ENCODE assay signal across 1 cellular context in the genomic region with DNA sequence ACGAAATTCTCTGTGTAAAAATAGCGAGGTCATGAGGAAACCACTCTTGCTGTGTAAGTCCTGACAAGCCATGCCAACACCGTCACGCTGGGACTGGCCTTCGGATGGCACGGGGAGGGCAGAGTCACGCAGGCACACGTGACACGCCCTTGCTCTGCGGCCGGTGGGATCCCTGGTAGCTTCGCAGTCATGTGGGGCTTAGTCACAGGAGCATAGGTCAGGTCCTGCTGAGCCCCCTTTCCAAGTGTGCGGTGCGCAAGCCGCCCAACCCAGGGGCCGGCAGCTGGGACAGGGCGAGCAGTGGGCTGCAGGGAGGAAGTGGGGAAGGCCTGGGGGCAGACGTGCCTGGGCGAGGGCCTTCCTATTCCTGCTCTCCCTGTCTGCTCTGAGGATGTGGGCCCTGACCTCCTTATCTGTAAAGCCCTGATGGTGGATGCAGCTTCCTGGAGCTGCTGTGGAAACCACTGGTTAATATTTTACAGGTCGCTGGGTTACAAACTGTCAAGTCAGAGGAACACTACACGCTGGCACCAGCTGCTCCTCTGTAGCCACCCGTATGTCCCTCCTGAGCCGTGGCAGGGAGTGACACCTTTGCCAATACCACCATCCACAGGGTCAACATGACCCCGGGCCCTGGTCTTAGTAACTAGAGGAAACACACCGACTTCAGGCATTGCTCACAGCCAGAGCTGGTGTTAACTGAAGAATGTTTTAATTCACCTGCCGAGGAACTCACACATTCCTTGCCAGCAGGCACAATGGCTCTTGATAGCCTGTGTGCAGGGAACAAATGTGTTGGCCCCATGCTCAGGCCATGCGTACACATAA.
TF ChIP-seq lines count a peak whose summit lies in the region.

No MANE protein-coding gene starts in this region.

TF ChIP-seq in HepG2, 621 proteins besides CTCF, POLR2A, EP300 and RAD21 (continued from another document and continues in another):
- TF ChIP-seq, protein P1, sequence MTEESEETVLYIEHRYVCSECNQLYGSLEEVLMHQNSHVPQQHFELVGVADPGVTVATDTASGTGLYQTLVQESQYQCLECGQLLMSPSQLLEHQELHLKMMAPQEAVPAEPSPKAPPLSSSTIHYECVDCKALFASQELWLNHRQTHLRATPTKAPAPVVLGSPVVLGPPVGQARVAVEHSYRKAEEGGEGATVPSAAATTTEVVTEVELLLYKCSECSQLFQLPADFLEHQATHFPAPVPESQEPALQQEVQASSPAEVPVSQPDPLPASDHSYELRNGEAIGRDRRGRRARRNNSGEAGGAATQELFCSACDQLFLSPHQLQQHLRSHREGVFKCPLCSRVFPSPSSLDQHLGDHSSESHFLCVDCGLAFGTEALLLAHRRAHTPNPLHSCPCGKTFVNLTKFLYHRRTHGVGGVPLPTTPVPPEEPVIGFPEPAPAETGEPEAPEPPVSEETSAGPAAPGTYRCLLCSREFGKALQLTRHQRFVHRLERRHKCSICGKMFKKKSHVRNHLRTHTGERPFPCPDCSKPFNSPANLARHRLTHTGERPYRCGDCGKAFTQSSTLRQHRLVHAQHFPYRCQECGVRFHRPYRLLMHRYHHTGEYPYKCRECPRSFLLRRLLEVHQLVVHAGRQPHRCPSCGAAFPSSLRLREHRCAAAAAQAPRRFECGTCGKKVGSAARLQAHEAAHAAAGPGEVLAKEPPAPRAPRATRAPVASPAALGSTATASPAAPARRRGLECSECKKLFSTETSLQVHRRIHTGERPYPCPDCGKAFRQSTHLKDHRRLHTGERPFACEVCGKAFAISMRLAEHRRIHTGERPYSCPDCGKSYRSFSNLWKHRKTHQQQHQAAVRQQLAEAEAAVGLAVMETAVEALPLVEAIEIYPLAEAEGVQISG (CRISPR knock-in tag; IDR thresholded peaks at IDR 0.05) = peak; percentile 43; the same call in 1 of the 2 replicates
- TF ChIP-seq ZNF564 (CRISPR knock-in tag; IDR thresholded peaks at IDR 0.05) (0 out of 2 replicates have a peak, but pooled peaks have one; percentile 42), ZNF235 (CRISPR knock-in tag; IDR thresholded peaks at IDR 0.05; ENCODE audit: borderline replicate concordance) (no peak), SIX1 (CRISPR knock-in tag; IDR thresholded peaks at IDR 0.05; ENCODE audit: borderline replicate concordance) (no peak), ZFY (CRISPR knock-in tag; IDR thresholded peaks at IDR 0.05) (peak; percentile 86), CENPT (CRISPR knock-in tag; IDR thresholded peaks at IDR 0.05; ENCODE audit: low read depth) (no peak), NR2C2 (CRISPR knock-in tag; IDR thresholded peaks at IDR 0.05; ENCODE audit: borderline replicate concordance) (peak; percentile 31; the same call in 1 of the 2 replicates), SAFB2 (CRISPR knock-in tag; IDR thresholded peaks at IDR 0.05; ENCODE audit: borderline replicate concordance, low read depth) (peak; percentile 49; the same call in 1 of the 2 replicates), ZNF556 (CRISPR knock-in tag; IDR thresholded peaks at IDR 0.05; ENCODE audit: borderline replicate concordance) (peak; percentile 66; the same call in 1 of the 2 replicates), ZNF720 (CRISPR knock-in tag; IDR thresholded peaks at IDR 0.05) (no peak), ERF (CRISPR knock-in tag; IDR thresholded peaks at IDR 0.05) (peak; percentile 42; the same call in 1 of the 2 replicates), TBX2 (CRISPR knock-in tag; IDR thresholded peaks at IDR 0.05; ENCODE audit: borderline replicate concordance) (peak; percentile 88), ZNF768 (CRISPR knock-in tag; IDR thresholded peaks at IDR 0.05) (0 out of 2 replicates have a peak, but pooled peaks have one; percentile 59), RFX3 (CRISPR knock-in tag; IDR thresholded peaks at IDR 0.05) (peak; percentile 27; the same call in 1 of the 2 replicates), HMG20A (CRISPR knock-in tag; IDR thresholded peaks at IDR 0.05; ENCODE audit: borderline replicate concordance) (no peak; the same call in 1 of the 2 replicates), XRCC5 (optimal IDR thresholded peaks at IDR 0.05; ENCODE audit: low read length) (peak; percentile 30), WIZ (CRISPR knock-in tag; IDR thresholded peaks at IDR 0.05) (0 out of 2 replicates have a peak, but pooled peaks have one; percentile 37), ZNF446 (CRISPR knock-in tag; IDR thresholded peaks at IDR 0.05) (no peak), SRSF9 (IDR thresholded peaks at IDR 0.05; ENCODE audit: borderline replicate concordance, insufficient read depth, low read depth, low read length, poor library complexity, severe bottlenecking) (no peak), ZNF709 (CRISPR knock-in tag; IDR thresholded peaks at IDR 0.05) (peak; percentile 83; the same call in 1 of the 2 replicates), POLR2AphosphoS2 (IDR thresholded peaks at IDR 0.05; ENCODE audit: low read depth, low read length) (no peak), ZNF260 (CRISPR knock-in tag; IDR thresholded peaks at IDR 0.05; ENCODE audit: borderline replicate concordance, low read depth) (no peak), ZFP36 (IDR thresholded peaks at IDR 0.05; ENCODE audit: borderline replicate concordance, low read depth, low read length, partially characterized antibody) (no peak), FOXJ3 (CRISPR knock-in tag; IDR thresholded peaks at IDR 0.05; ENCODE audit: borderline replicate concordance) (0 out of 2 replicates have a peak, but pooled peaks have one; percentile 56), ZNF614 (CRISPR knock-in tag; IDR thresholded peaks at IDR 0.05; ENCODE audit: borderline replicate concordance) (no peak), PHF8 (CRISPR knock-in tag; IDR thresholded peaks at IDR 0.05) (peak; percentile 72), CENPX (CRISPR knock-in tag; IDR thresholded peaks at IDR 0.05) (no peak), SRSF4 (IDR thresholded peaks at IDR 0.05; ENCODE audit: low read depth, low read length, poor library complexity, severe bottlenecking) (no peak), FOXK1 (CRISPR knock-in tag; IDR thresholded peaks at IDR 0.05; ENCODE audit: borderline replicate concordance, low read depth) (no peak), ZEB1 (IDR thresholded peaks at IDR 0.05; ENCODE audit: insufficient replicate concordance, low read depth) (no peak), BHLHE40 (IDR thresholded peaks at IDR 0.05; ENCODE audit: low read length) (peak; percentile 96), TBP (CRISPR knock-in tag; IDR thresholded peaks at IDR 0.05) (no peak)
- TF ChIP-seq, protein P2, sequence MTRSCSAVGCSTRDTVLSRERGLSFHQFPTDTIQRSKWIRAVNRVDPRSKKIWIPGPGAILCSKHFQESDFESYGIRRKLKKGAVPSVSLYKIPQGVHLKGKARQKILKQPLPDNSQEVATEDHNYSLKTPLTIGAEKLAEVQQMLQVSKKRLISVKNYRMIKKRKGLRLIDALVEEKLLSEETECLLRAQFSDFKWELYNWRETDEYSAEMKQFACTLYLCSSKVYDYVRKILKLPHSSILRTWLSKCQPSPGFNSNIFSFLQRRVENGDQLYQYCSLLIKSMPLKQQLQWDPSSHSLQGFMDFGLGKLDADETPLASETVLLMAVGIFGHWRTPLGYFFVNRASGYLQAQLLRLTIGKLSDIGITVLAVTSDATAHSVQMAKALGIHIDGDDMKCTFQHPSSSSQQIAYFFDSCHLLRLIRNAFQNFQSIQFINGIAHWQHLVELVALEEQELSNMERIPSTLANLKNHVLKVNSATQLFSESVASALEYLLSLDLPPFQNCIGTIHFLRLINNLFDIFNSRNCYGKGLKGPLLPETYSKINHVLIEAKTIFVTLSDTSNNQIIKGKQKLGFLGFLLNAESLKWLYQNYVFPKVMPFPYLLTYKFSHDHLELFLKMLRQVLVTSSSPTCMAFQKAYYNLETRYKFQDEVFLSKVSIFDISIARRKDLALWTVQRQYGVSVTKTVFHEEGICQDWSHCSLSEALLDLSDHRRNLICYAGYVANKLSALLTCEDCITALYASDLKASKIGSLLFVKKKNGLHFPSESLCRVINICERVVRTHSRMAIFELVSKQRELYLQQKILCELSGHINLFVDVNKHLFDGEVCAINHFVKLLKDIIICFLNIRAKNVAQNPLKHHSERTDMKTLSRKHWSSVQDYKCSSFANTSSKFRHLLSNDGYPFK (CRISPR knock-in tag; IDR thresholded peaks at IDR 0.05; ENCODE audit: borderline replicate concordance) = peak; percentile 63; the same call in 1 of the 2 replicates
- TF ChIP-seq, protein P3, sequence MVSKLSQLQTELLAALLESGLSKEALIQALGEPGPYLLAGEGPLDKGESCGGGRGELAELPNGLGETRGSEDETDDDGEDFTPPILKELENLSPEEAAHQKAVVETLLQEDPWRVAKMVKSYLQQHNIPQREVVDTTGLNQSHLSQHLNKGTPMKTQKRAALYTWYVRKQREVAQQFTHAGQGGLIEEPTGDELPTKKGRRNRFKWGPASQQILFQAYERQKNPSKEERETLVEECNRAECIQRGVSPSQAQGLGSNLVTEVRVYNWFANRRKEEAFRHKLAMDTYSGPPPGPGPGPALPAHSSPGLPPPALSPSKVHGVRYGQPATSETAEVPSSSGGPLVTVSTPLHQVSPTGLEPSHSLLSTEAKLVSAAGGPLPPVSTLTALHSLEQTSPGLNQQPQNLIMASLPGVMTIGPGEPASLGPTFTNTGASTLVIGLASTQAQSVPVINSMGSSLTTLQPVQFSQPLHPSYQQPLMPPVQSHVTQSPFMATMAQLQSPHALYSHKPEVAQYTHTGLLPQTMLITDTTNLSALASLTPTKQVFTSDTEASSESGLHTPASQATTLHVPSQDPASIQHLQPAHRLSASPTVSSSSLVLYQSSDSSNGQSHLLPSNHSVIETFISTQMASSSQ (IDR thresholded peaks at IDR 0.05; ENCODE audit: low read depth) = peak; percentile 94
- TF ChIP-seq, protein P3 (CRISPR knock-in tag; IDR thresholded peaks at IDR 0.05; ENCODE audit: borderline replicate concordance) = peak; percentile 95; the same call in 1 of the 2 replicates
- TF ChIP-seq, protein P4, sequence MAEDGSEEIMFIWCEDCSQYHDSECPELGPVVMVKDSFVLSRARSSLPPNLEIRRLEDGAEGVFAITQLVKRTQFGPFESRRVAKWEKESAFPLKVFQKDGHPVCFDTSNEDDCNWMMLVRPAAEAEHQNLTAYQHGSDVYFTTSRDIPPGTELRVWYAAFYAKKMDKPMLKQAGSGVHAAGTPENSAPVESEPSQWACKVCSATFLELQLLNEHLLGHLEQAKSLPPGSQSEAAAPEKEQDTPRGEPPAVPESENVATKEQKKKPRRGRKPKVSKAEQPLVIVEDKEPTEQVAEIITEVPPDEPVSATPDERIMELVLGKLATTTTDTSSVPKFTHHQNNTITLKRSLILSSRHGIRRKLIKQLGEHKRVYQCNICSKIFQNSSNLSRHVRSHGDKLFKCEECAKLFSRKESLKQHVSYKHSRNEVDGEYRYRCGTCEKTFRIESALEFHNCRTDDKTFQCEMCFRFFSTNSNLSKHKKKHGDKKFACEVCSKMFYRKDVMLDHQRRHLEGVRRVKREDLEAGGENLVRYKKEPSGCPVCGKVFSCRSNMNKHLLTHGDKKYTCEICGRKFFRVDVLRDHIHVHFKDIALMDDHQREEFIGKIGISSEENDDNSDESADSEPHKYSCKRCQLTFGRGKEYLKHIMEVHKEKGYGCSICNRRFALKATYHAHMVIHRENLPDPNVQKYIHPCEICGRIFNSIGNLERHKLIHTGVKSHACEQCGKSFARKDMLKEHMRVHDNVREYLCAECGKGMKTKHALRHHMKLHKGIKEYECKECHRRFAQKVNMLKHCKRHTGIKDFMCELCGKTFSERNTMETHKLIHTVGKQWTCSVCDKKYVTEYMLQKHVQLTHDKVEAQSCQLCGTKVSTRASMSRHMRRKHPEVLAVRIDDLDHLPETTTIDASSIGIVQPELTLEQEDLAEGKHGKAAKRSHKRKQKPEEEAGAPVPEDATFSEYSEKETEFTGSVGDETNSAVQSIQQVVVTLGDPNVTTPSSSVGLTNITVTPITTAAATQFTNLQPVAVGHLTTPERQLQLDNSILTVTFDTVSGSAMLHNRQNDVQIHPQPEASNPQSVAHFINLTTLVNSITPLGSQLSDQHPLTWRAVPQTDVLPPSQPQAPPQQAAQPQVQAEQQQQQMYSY (CRISPR knock-in tag; IDR thresholded peaks at IDR 0.05) = peak; percentile 32; the same call in 1 of the 2 replicates
- TF ChIP-seq, protein P5, sequence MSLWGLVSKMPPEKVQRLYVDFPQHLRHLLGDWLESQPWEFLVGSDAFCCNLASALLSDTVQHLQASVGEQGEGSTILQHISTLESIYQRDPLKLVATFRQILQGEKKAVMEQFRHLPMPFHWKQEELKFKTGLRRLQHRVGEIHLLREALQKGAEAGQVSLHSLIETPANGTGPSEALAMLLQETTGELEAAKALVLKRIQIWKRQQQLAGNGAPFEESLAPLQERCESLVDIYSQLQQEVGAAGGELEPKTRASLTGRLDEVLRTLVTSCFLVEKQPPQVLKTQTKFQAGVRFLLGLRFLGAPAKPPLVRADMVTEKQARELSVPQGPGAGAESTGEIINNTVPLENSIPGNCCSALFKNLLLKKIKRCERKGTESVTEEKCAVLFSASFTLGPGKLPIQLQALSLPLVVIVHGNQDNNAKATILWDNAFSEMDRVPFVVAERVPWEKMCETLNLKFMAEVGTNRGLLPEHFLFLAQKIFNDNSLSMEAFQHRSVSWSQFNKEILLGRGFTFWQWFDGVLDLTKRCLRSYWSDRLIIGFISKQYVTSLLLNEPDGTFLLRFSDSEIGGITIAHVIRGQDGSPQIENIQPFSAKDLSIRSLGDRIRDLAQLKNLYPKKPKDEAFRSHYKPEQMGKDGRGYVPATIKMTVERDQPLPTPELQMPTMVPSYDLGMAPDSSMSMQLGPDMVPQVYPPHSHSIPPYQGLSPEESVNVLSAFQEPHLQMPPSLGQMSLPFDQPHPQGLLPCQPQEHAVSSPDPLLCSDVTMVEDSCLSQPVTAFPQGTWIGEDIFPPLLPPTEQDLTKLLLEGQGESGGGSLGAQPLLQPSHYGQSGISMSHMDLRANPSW (CRISPR knock-in tag; IDR thresholded peaks at IDR 0.05; ENCODE audit: borderline replicate concordance) = no peak
- TF ChIP-seq, protein P6, sequence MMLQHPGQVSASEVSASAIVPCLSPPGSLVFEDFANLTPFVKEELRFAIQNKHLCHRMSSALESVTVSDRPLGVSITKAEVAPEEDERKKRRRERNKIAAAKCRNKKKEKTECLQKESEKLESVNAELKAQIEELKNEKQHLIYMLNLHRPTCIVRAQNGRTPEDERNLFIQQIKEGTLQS (CRISPR knock-in tag; IDR thresholded peaks at IDR 0.05) = peak; percentile 60
